In genomic region chr4:1793940-1794808, GRCh38 we compare ENCODE assay signal across 10 cellular contexts. TPM values are rescaled to one million over a fixed set of nuclear protein-coding genes. Genes with fewer than 3 reads are reported as not detected.
DNase-seq lines count a peak whose midpoint lies in the region; ATAC-seq, FAIRE-seq and TF ChIP-seq lines count a peak whose summit lies in the region.
"Had no signal": no experiment of that assay in that cellular context is flagged by ENCODE, and none has a peak within 500 bp of the region (broad histone marks: within the 10 kb centered on the region; RNA-seq: fewer than 3 reads in every experiment).

No MANE protein-coding gene starts in this region.

- BruUV-seq in GM12878 (replicated peaks; lab: Mats Ljungman, UMichigan) = no TSS peak

- H3K36me3 Mint-ChIP-seq in activated naive CD4-positive, alpha-beta T cell treated with anti-CD3 and anti-CD28 coated beads, Interleukin-2, amount 10 ng/mL, durations not matched to agents 7 days and 5 days = no peaks in the 10 kb centered on the region
- H3K36me3 Mint-ChIP-seq: naive thymus-derived CD8-positive, alpha-beta T cell had no signal

- no peaks in the 10 kb centered on the region for H3K9me3 Mint-ChIP-seq in activated naive CD4-positive, alpha-beta T cell treated with anti-CD3 and anti-CD28 coated beads, Interleukin-2, amount 10 ng/mL, durations not matched to agents 7 days and 5 days
- H3K9me3 Mint-ChIP-seq: naive thymus-derived CD8-positive, alpha-beta T cell had no signal

- no peak for TF ChIP-seq POLR2A in GM12878 (IDR thresholded peaks at IDR 0.05; ENCODE audit: low read depth, low read length)
- TF ChIP-seq POLR2A in right lobe of liver (IDR thresholded peaks at IDR 0.05) = no peak

- RAD21 ChIA-PET in GM12878 (lab: Charles Lee; ENCODE audit: unreplicated experiment) = no interaction called here

- SMC1A ChIA-PET in GM12878 (lab: Charles Lee; ENCODE audit: uncharacterized antibody, unreplicated experiment) = no interaction called here

- peak overlapping the region; percentile 54 for H3K4me3 ChIP-seq in cardiac muscle cell
- H3K4me3 ChIP-seq in GM12878 = no peak overlapping the region
- peak overlapping the region; percentile 66 to 68 (median 66) for H3K4me3 ChIP-seq in right lobe of liver

- in situ Hi-C loops in GM12878 (cut with MboI) = no loop called here

- no peak for TF ChIP-seq RAD21 in GM12878 (IDR thresholded peaks at IDR 0.05; ENCODE audit: insufficient read depth, low read depth, low read length)

- H3K9ac ChIP-seq in GM12878 (ENCODE audit: control insufficient read depth, insufficient read depth, low read length) = no peak overlapping the region

- no peak overlapping the region for H3K4me3 Mint-ChIP-seq in activated naive CD4-positive, alpha-beta T cell treated with anti-CD3 and anti-CD28 coated beads, Interleukin-2, amount 10 ng/mL, durations not matched to agents 7 days and 5 days

- POLR2A ChIA-PET in GM12878 (lab: Charles Lee) = interaction anchor here (0.6 kb wide), 1 partner anchor 39 kb away, joined by 3 read pairs; no protein-coding TSS in a partner anchor

- no peak for FAIRE-seq in GM12878 (lab: Jason Lieb, UNC)
- no peak for FAIRE-seq in urothelium cell line (lab: Jason Lieb, UNC)
- FAIRE-seq: G401.6 had no signal

- H3K27ac ChIP-seq in cardiac muscle cell = no peak overlapping the region
- H3K27ac ChIP-seq in GM12878 (ENCODE audit: control insufficient read depth, insufficient read depth) = no peak overlapping the region
- H3K27ac ChIP-seq in right lobe of liver = peak overlapping the region in 2 of 3 donors; percentile 11 to 92

- H2AFZ ChIP-seq in GM12878 (ENCODE audit: control insufficient read depth, low read depth, low read length) = no peak overlapping the region

- no peaks in the 10 kb centered on the region for H3K79me2 ChIP-seq in GM12878 (ENCODE audit: control insufficient read depth, insufficient read depth, low read length)

- 19% methylated on average over 76 of the region's 101 CpGs for WGBS in GM12878 (ENCODE audit: insufficient coverage, insufficient replicate concordance, low lambda C conversion rate, missing lambda C conversion rate)
- 0% methylated on average over 1 of the region's 101 CpGs for WGBS in right lobe of liver (ENCODE audit: insufficient coverage, low coverage, low lambda C conversion rate, missing lambda C conversion rate)

- no peak overlapping the region for H3K27ac Mint-ChIP-seq in activated naive CD4-positive, alpha-beta T cell treated with anti-CD3 and anti-CD28 coated beads, Interleukin-2, amount 10 ng/mL, durations not matched to agents 7 days and 5 days
- H3K27ac Mint-ChIP-seq: naive thymus-derived CD8-positive, alpha-beta T cell had no signal

- no peak for ATAC-seq in left ventricle myocardium superior
- ATAC-seq in GM12878 = no peak
- peak in 1 of 4 donors; percentile 1 for ATAC-seq in right lobe of liver

- TF ChIP-seq CTCF in cardiac muscle cell (IDR thresholded peaks at IDR 0.05; ENCODE audit: low read depth, low read length) (no peak), GM12878 (IDR thresholded peaks at IDR 0.05 in 2 of 3, conservative IDR thresholded peaks at IDR 0.05 in 1 of 3; ENCODE audit: control insufficient read depth in 2 of 3, extremely low read depth in 1 of 3, insufficient read depth in 1 of 3, low read depth in 3 of 3, low read length in 3 of 3) (no peak), right lobe of liver (IDR thresholded peaks at IDR 0.05) (no peak)

- peaks cover 77% of the 10 kb centered on the region for H3K27me3 Mint-ChIP-seq in activated naive CD4-positive, alpha-beta T cell treated with anti-CD3 and anti-CD28 coated beads, Interleukin-2, amount 10 ng/mL, durations not matched to agents 7 days and 5 days

- H4K20me1 ChIP-seq in GM12878 (ENCODE audit: control insufficient read depth, insufficient read depth) = no peaks in the 10 kb centered on the region

- H3K27me3 ChIP-seq in cardiac muscle cell = no peaks in the 10 kb centered on the region
- H3K27me3 ChIP-seq in GM12878 (replicated peaks in 1 of 2; ENCODE audit: control insufficient read depth in 2 of 2, insufficient read depth in 2 of 2, low read length in 1 of 2) = peaks cover 8 to 12% of the 10 kb centered on the region in 2 experiments
- H3K27me3 ChIP-seq in right lobe of liver = no peaks in the 10 kb centered on the region

- intact Hi-C loops in left ventricle myocardium superior (cut with micrococcal nuclease) (no loop called here), GM12878 (cut with micrococcal nuclease; ENCODE audit: unreplicated experiment) (no loop called here), right lobe of liver (cut with DNase I) (no loop called here)

- H3K4me1 Mint-ChIP-seq in activated naive CD4-positive, alpha-beta T cell treated with anti-CD3 and anti-CD28 coated beads, Interleukin-2, amount 10 ng/mL, durations not matched to agents 7 days and 5 days = peaks cover 2% of the 10 kb centered on the region

- H3K36me3 ChIP-seq in cardiac muscle cell (no peaks in the 10 kb centered on the region), GM12878 (ENCODE audit: control insufficient read depth in 2 of 2, insufficient read depth in 2 of 2, low read length in 1 of 2) (no peaks in the 10 kb centered on the region), right lobe of liver (no peaks in the 10 kb centered on the region)

- DNase-seq in cardiac muscle cell (ENCODE audit: low read depth in 1 of 2, low spot score in 1 of 2) (peak in 1 of 2 donors; percentile 57), left ventricle myocardium superior (no peak), GM12878 (ENCODE audit: low read depth, low spot score) (no peak), right lobe of liver (no peak), urothelium cell line (ENCODE audit: low spot score) (peak; percentile 27), NCI-H2029 (lab: John Stamatoyannopoulos, UW) (no peak)
- no peak for DNase-seq in activated naive CD4-positive, alpha-beta T cell treated with anti-CD3 and anti-CD28 coated beads, Interleukin-2, amount 10 ng/mL, durations not matched to agents 7 days and 5 days
- DNase-seq in stimulated activated CD4-positive, alpha-beta T cell treated with anti-CD3 and anti-CD28 coated beads, Interleukin-15, amount 100 ng/mL, for 24 hours = no peak

- H3K9me3 ChIP-seq in cardiac muscle cell (ENCODE audit: low read depth) (no peaks in the 10 kb centered on the region), GM12878 (replicated peaks; ENCODE audit: control insufficient read depth, insufficient read depth, low read length) (no peaks in the 10 kb centered on the region), right lobe of liver (no peaks in the 10 kb centered on the region)

- TF ChIP-seq EP300 in GM12878 (IDR thresholded peaks at IDR 0.05; ENCODE audit: borderline replicate concordance in 1 of 2, control insufficient read depth in 1 of 2, low read depth in 2 of 2, low read length in 2 of 2) = no peak

- peak overlapping the region; percentile 60; the same call in 1 of the 2 replicates for H3K4me2 ChIP-seq in GM12878 (ENCODE audit: control insufficient read depth, insufficient read depth)

- H3K4me1 ChIP-seq in cardiac muscle cell (ENCODE audit: low read depth) (peaks cover 14% of the 10 kb centered on the region), GM12878 (ENCODE audit: control insufficient read depth, insufficient read depth, low read length) (no peaks in the 10 kb centered on the region), right lobe of liver (peaks cover 0 to 33% (median 15%) of the 10 kb centered on the region in 4 donors)

- CTCF ChIA-PET in GM12878 (lab: Yijun Ruan, JAX) = no interaction called here
- CTCF ChIA-PET in activated naive CD4-positive, alpha-beta T cell treated with anti-CD3 and anti-CD28 coated beads, Interleukin-2, amount 10 ng/mL, durations not matched to agents 7 days and 5 days (lab: Charles Lee) = interaction anchor here (1.1 kb wide), 1 partner anchor 49 kb away, joined by 3 read pairs; no protein-coding TSS in a partner anchor

TF ChIP-seq in GM12878, 131 proteins besides CTCF, POLR2A, EP300 and RAD21:
- TF ChIP-seq SUZ12 (IDR thresholded peaks at IDR 0.05; ENCODE audit: unreplicated experiment) (peak; percentile 79), RCOR1 (conservative IDR thresholded peaks at IDR 0.05; ENCODE audit: low read depth, low read length) (no peak), BCL11A (IDR thresholded peaks at IDR 0.05; ENCODE audit: low read depth, low read length) (no peak)

RNA-seq across cellular contexts. Expression of gene FGFR3, which starts 1.1 kb away (rescaled TPM):
- total RNA-seq in cardiac muscle cell (44.3 and 47.3 TPM in 2 replicates), left ventricle myocardium superior (1.7 TPM), GM12878 (2014; rRNA removed) (0.05 TPM in 1 of 2 replicates, not detected in the other), GM12878 (2014; rRNA removed; fragmentation: Illumina TruSeq; extraction: Trizol) (not detected in 2 replicates), GM12878 (2021) (0.33 and 0.37 TPM in 2 replicates), right lobe of liver (10 to 100 TPM; 14.3 to 30.0 (median 25.7) TPM)
- polyA plus RNA-seq in cardiac muscle cell (39.2 and 40.9 TPM in 2 replicates), GM12878 (2011; rRNA removed) (0.01 and 0.05 TPM in 2 replicates), GM12878 (2014; fragmentation: Illumina TruSeq; extraction: Trizol) (not detected in 2 replicates), GM12878 (2014; fragmentation: Nextera tagmentation; extraction: Ambion mirVana) (not detected), GM12878 (2014; rRNA removed) (0.26 TPM in 1 of 2 replicates, not detected in the other), GM12878 (2016; fragmentation: Nextera tagmentation; extraction: Ambion mirVana) (under 1 TPM in 1 of 2 experiments, not detected in 1; 0.11 TPM)
- total RNA-seq in GM12878 (2013; cell fraction: nucleolus; rRNA removed) = not detected in 2 replicates
- polyA plus RNA-seq in GM12878 (2011; ENCODE audit: low read depth) = not detected
- polyA plus RNA-seq in GM12878 (2011; cell fraction: cytosol; rRNA removed) = 0.01 and 0.08 TPM in 2 replicates
- polyA plus RNA-seq in GM12878 (2011; cell fraction: nucleus; rRNA removed) = 0.18 and 0.25 TPM in 2 replicates
- 0.05 and 0.14 TPM in 2 replicates for polyA plus RNA-seq in GM12878 (2012)
- polyA minus RNA-seq in GM12878 (2011; rRNA and poly(A)+ RNA removed) = not detected in 2 replicates
- 1.2 TPM in 1 of 2 replicates, not detected in the other for polyA minus RNA-seq in GM12878 (2011; cell fraction: cytosol; rRNA and poly(A)+ RNA removed)
- 0.96 TPM in 1 of 2 replicates, not detected in the other for polyA minus RNA-seq in GM12878 (2011; cell fraction: nucleus; rRNA and poly(A)+ RNA removed)
- total RNA-seq: naive thymus-derived CD8-positive, alpha-beta T cell had no signal

Comparison
In these comparisons a context has a peak if more than half of its experiments do, and no peak if none do; other contexts are left out.
1. H3K27ac ChIP-seq: peak in right lobe of liver (2 of 3); none in cardiac muscle cell (single experiment) and GM12878 (single experiment).